10 cellular contexts compared by ENCODE assay signal in genomic region chr11:6219359-6219758, GRCh38. TPM values are rescaled to one million over a fixed set of nuclear protein-coding genes. Genes with fewer than 3 reads are reported as not detected.
DNase-seq lines count a peak whose midpoint lies in the region; ATAC-seq and TF ChIP-seq lines count a peak whose summit lies in the region.
"Had no signal": no experiment of that assay in that cellular context is flagged by ENCODE, and none has a peak within 500 bp of the region (broad histone marks: within the 10 kb centered on the region; RNA-seq: fewer than 3 reads in every experiment).

No MANE protein-coding gene starts in this region.

- peaks cover 27% of the 10 kb centered on the region for H3K36me3 ChIP-seq in ACC112 (ENCODE audit: insufficient read depth, low read length)
- peaks cover 47% of the 10 kb centered on the region for H3K36me3 ChIP-seq in colonic mucosa
- peaks cover 94% of the 10 kb centered on the region for H3K36me3 ChIP-seq in lower lobe of right lung

- POLR2A ChIA-PET in HEK293T (lab: Yijun Ruan, JAX): no interaction called here

- no peak overlapping the region for H3K9ac ChIP-seq in colonic mucosa (ENCODE audit: low read depth in 2 of 2, low read length in 2 of 2)

- ATAC-seq in lower lobe of right lung (peak; percentile 40 to 42), HG02970 (IDR thresholded peaks at IDR 0.05; ENCODE audit: low FRiP score, unreplicated experiment) (no peak)

- TF ChIP-seq CTCF in colonic mucosa (IDR thresholded peaks at IDR 0.05) (no peak), lower lobe of right lung (IDR thresholded peaks at IDR 0.05) (no peak)

- H3K27ac ChIP-seq in ACC112 (ENCODE audit: low read depth, low read length): peak overlapping the region; percentile 47
- H3K27ac ChIP-seq in colonic mucosa: peak overlapping the region; percentile 73
- H3K27ac ChIP-seq in lower lobe of right lung: peak overlapping the region; percentile 32

- H3K79me2 ChIP-seq in ACC112 (ENCODE audit: control insufficient read depth, insufficient read depth, low read length, unreplicated experiment): no peaks in the 10 kb centered on the region

- H3K4me3 ChIP-seq in ACC112 (ENCODE audit: low read depth, low read length) (no peak overlapping the region), colonic mucosa (no peak overlapping the region), lower lobe of right lung (no peak overlapping the region)

- intact Hi-C loops in colonic mucosa (cut with DNase I) (no loop called here), lower lobe of right lung (cut with DNase I) (no loop called here)

- no peaks in the 10 kb centered on the region for H3K27me3 ChIP-seq in ACC112 (ENCODE audit: insufficient read depth, low read length)
- H3K27me3 ChIP-seq in colonic mucosa: no peaks in the 10 kb centered on the region
- no peaks in the 10 kb centered on the region for H3K27me3 ChIP-seq in lower lobe of right lung (ENCODE audit: low read depth)

- CTCF ChIA-PET in HEK293T (lab: Yijun Ruan, JAX): no interaction called here

- H3K9me3 ChIP-seq in colonic mucosa: no peaks in the 10 kb centered on the region
- H3K9me3 ChIP-seq in lower lobe of right lung: no peaks in the 10 kb centered on the region

- H2AFZ ChIP-seq in ACC112 (ENCODE audit: low read length, unreplicated experiment): no peak overlapping the region

- peaks cover 13% of the 10 kb centered on the region for H3K4me1 ChIP-seq in ACC112 (ENCODE audit: control insufficient read depth, insufficient read depth, low read length, unreplicated experiment)
- no peaks in the 10 kb centered on the region for H3K4me1 ChIP-seq in colonic mucosa
- peaks cover 9% of the 10 kb centered on the region for H3K4me1 ChIP-seq in lower lobe of right lung

- DNase-seq in HT-29 (ENCODE audit: low spot score) (peak; percentile 83), colonic mucosa (peak; percentile 58), lower lobe of right lung (no peak), NOMO-1 (lab: John Stamatoyannopoulos, UW; ENCODE audit: unreplicated experiment in 2 of 2) (no peak), HEK293T (ENCODE audit: extremely low spot score) (no peak), NCI-H526 (lab: John Stamatoyannopoulos, UW) (no peak)
- DNase-seq: activated CD8-positive, alpha-beta memory T cell treated with anti-CD3 and anti-CD28 coated beads, Interleukin-2, amount 50 U/mL, for 48 hours; CD8-positive, alpha-beta memory T cell had no signal

TF ChIP-seq in HEK293T, 16 proteins besides CTCF, POLR2A, EP300 and RAD21:
- TF ChIP-seq LEF1 (IDR thresholded peaks at IDR 0.05; ENCODE audit: borderline replicate concordance): no peak
- TF ChIP-seq SP1 (IDR thresholded peaks at IDR 0.05): no peak
- no peak for TF ChIP-seq FOXK2 (IDR thresholded peaks at IDR 0.05)
- no peak for TF ChIP-seq HDGF (IDR thresholded peaks at IDR 0.05; ENCODE audit: borderline replicate concordance)
- TF ChIP-seq ARNT (IDR thresholded peaks at IDR 0.05): no peak
- no peak for TF ChIP-seq FOXA1 (IDR thresholded peaks at IDR 0.05)
- no peak for TF ChIP-seq ZNF384 (IDR thresholded peaks at IDR 0.05)
- TF ChIP-seq CTBP1 (IDR thresholded peaks at IDR 0.05; ENCODE audit: borderline replicate concordance): no peak
- TF ChIP-seq ELF4 (IDR thresholded peaks at IDR 0.05): no peak
- no peak for TF ChIP-seq SUZ12 (IDR thresholded peaks at IDR 0.05)
- no peak for TF ChIP-seq TARDBP (IDR thresholded peaks at IDR 0.05)
- no peak for TF ChIP-seq PKNOX1 (IDR thresholded peaks at IDR 0.05)
- no peak for TF ChIP-seq L3MBTL2 (conservative IDR thresholded peaks at IDR 0.05)
- TF ChIP-seq NFRKB (IDR thresholded peaks at IDR 0.05): no peak
- no peak for TF ChIP-seq BHLHE40 (IDR thresholded peaks at IDR 0.05; ENCODE audit: borderline replicate concordance)
- no peak for TF ChIP-seq FOXM1 (IDR thresholded peaks at IDR 0.05; ENCODE audit: borderline replicate concordance)

RNA-seq across cellular contexts. Expression of gene C11orf42, which starts 14.0 kb away (rescaled TPM):
- total RNA-seq in HT-29 (2014; rRNA removed; shearing (Covaris generic)): not detected in 2 replicates
- total RNA-seq in colonic mucosa (not detected), lower lobe of right lung (not detected)
- total RNA-seq: CD8-positive, alpha-beta memory T cell had no signal

RNA-seq across cellular contexts. Expression of gene FHIP1B, which starts 15.1 kb away (rescaled TPM):
- 98.4 and 136 TPM in 2 replicates for total RNA-seq in HT-29 (2014; rRNA removed; shearing (Covaris generic))
- total RNA-seq in colonic mucosa (100 to 1,000 TPM in 1 of 2 donors, 10 to 100 TPM in 1; 84.6 to 107 TPM), lower lobe of right lung (37.1 TPM)

RNA-seq across cellular contexts. Expression of gene CNGA4, which starts 19.5 kb away (rescaled TPM):
- total RNA-seq in HT-29 (2014; rRNA removed; shearing (Covaris generic)): 0.63 TPM in 1 of 2 replicates, not detected in the other
- under 1 TPM in 1 of 2 donors, not detected in 1; 0.12 TPM for total RNA-seq in colonic mucosa
- total RNA-seq in lower lobe of right lung: 3.8 TPM

RNA-seq across cellular contexts. Expression of gene OR52W1, which starts 20.3 kb away (rescaled TPM):
- not detected in 2 replicates for total RNA-seq in HT-29 (2014; rRNA removed; shearing (Covaris generic))
- total RNA-seq in colonic mucosa (not detected), lower lobe of right lung (not detected)
- total RNA-seq: CD8-positive, alpha-beta memory T cell had no signal

RNA-seq across cellular contexts. Expression of gene CCKBR, which starts 40.3 kb away (rescaled TPM):
- not detected in 2 replicates for total RNA-seq in HT-29 (2014; rRNA removed; shearing (Covaris generic))
- total RNA-seq in colonic mucosa (not detected), lower lobe of right lung (not detected)
- total RNA-seq: CD8-positive, alpha-beta memory T cell had no signal

Comparison
In these comparisons a context has a peak if more than half of its experiments do, and no peak if none do; other contexts are left out.
1. DNase-seq: peak in HT-29 (single experiment) and colonic mucosa (single experiment); none in lower lobe of right lung (single experiment), NOMO-1 (0 of 2), HEK293T (single experiment) and NCI-H526 (0 of 2).
2. Peak in every context shown above with its lines, with median percentiles within 50 percentile points of each other: H3K27ac ChIP-seq.